In the genomic region with DNA sequence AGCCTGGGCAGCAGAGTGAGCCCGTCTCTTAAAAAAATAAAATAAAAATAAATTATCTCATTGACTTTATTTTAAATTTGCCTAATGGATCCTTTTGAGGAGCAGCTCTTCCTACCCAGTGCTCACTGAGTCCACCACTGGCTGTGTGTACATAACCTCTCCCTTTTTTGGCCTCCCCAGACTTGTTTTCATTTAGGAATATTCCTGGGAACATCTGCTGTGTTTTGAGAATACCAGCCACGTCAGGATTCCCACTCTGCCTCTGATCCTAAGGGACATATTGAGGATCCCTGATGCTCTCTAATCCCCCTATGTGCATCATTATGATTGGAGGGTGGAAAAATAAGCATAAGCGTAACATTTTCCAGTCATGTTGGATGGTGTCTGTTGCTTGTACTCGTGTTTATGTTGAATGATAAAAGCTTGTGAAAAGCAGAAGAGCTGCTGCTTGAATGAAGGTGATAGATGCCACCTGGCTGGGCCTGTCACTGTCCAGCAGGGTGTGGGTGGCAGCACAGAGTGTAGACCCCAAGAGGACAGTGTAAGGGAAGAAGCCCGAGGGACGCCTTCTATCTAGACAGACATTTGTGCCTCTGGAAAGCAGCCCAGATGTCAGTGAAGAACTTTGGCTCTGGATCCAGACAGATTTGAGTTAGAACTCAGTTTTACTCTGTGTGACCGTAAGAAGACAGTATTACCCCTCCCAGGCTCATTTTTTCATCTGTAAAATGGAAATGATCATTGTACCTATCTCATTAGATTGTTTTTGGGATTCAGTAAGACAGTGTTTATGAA, we compare ENCODE assay signal across 16 cellular contexts. TPM values are rescaled to one million over a fixed set of nuclear protein-coding genes. Genes with fewer than 3 reads are reported as not detected.
DNase-seq lines count a peak whose midpoint lies in the region; ATAC-seq and TF ChIP-seq lines count a peak whose summit lies in the region.
"Had no signal": no experiment of that assay in that cellular context is flagged by ENCODE, and none has a peak within 500 bp of the region (broad histone marks: within the 10 kb centered on the region; RNA-seq: fewer than 3 reads in every experiment).

No MANE protein-coding gene starts in this region.

- H3K27me3 Mint-ChIP-seq in stimulated activated naive B cell treated with anti-CD40 and anti-IgM and Interleukin-4, amounts not matched to agents 10 μg/mL and 1 μg/mL and 100 μg/mL, for 72 hours, result peaks cover 0 to 3% of the 10 kb centered on the region in 2 donors

- H2BK5ac ChIP-seq in IMR-90 (ENCODE audit: low read depth, low read length, poor library complexity, severe bottlenecking), result no peak overlapping the region

- H3K9me3 ChIP-seq in IMR-90 (ENCODE audit: control insufficient read depth, insufficient read depth, low read length), result no peaks in the 10 kb centered on the region
- H3K9me3 ChIP-seq in right lobe of liver, result no peaks in the 10 kb centered on the region
- H3K9me3 ChIP-seq in esophagus muscularis mucosa, result no peaks in the 10 kb centered on the region
- H3K9me3 ChIP-seq: A549, BE2C, Caco-2 had no signal

- WGBS in IMR-90 (ENCODE audit: extremely low coverage in 2 of 2, insufficient read length in 1 of 2), 2 experiments, result 7% methylated on average over 3 of the region's 7 CpGs; no CpG with 5 or more reads in 1 of the 2 experiments
- 34% methylated on average over 6 of the region's 7 CpGs for WGBS in right lobe of liver (ENCODE audit: insufficient coverage, low coverage, low lambda C conversion rate, missing lambda C conversion rate)
- 63% methylated on average over 7 of the region's 7 CpGs for WGBS in esophagus muscularis mucosa

- no peaks in the 10 kb centered on the region for H3K9me3 Mint-ChIP-seq in stimulated activated naive B cell treated with anti-CD40 and anti-IgM and Interleukin-4, amounts not matched to agents 10 μg/mL and 1 μg/mL and 100 μg/mL, for 72 hours
- H3K9me3 Mint-ChIP-seq: CD8-positive, alpha-beta T cell; IgD-negative memory B cell had no signal

- H3K27me3 ChIP-seq in IMR-90 (ENCODE audit: control insufficient read depth, insufficient read depth, low read length) (no peaks in the 10 kb centered on the region), right lobe of liver (no peaks in the 10 kb centered on the region), esophagus muscularis mucosa (no peaks in the 10 kb centered on the region)

- ATAC-seq in left ventricle myocardium superior (peak; percentile 32), Right ventricle myocardium inferior (no peak), IMR-90 (ENCODE audit: low read depth) (no peak), right lobe of liver (peak; percentile 59 to 75 (median 72))
- no peak for ATAC-seq in stimulated activated naive B cell treated with anti-CD40 and anti-IgM and Interleukin-4, amounts not matched to agents 10 μg/mL and 1 μg/mL and 100 μg/mL, for 72 hours (replicated peaks)
- ATAC-seq: A549; CD8-positive, alpha-beta T cell; HCT116 had no signal

- no peaks in the 10 kb centered on the region for H4K20me1 ChIP-seq in IMR-90 (ENCODE audit: insufficient read depth, low read length)

- no peak for TF ChIP-seq CTCF in IMR-90 (conservative IDR thresholded peaks at IDR 0.05; ENCODE audit: low read depth, low read length)
- TF ChIP-seq CTCF in right lobe of liver (IDR thresholded peaks at IDR 0.05), result no peak
- TF ChIP-seq CTCF in esophagus muscularis mucosa (IDR thresholded peaks at IDR 0.05), result no peak

- intact Hi-C loops in left ventricle myocardium superior (cut with micrococcal nuclease), result no loop called here
- intact Hi-C loops in Right ventricle myocardium inferior (cut with DNase I), result no loop called here
- intact Hi-C loops in IMR-90 (cut with micrococcal nuclease), result no loop called here
- intact Hi-C loops in right lobe of liver (cut with DNase I), result no loop called here
- intact Hi-C loops in esophagus muscularis mucosa (cut with DNase I), result no loop called here

- H4K8ac ChIP-seq in IMR-90 (ENCODE audit: low read depth in 2 of 2, low read length in 2 of 2), result no peak overlapping the region

- H3K4me1 Mint-ChIP-seq in stimulated activated naive B cell treated with anti-CD40 and anti-IgM and Interleukin-4, amounts not matched to agents 10 μg/mL and 1 μg/mL and 100 μg/mL, for 72 hours, result no peaks in the 10 kb centered on the region
- H3K4me1 Mint-ChIP-seq: CD14-positive monocyte, IgD-negative memory B cell had no signal

- TF ChIP-seq RAD21 in IMR-90 (IDR thresholded peaks at IDR 0.05; ENCODE audit: low read length), result no peak

- peak overlapping the region; percentile 37 for H2AK9ac ChIP-seq in IMR-90 (replicated peaks; ENCODE audit: low read depth, low read length, poor library complexity)

- H3K36me3 ChIP-seq in IMR-90 (ENCODE audit: control insufficient read depth, insufficient read depth, low read length) (no peaks in the 10 kb centered on the region), right lobe of liver (no peaks in the 10 kb centered on the region), esophagus muscularis mucosa (no peaks in the 10 kb centered on the region)
- H3K36me3 ChIP-seq: BE2C had no signal

- no peak overlapping the region for H3K4me3 ChIP-seq in IMR-90 (ENCODE audit: insufficient read depth, low read depth, low read length)
- H3K4me3 ChIP-seq in right lobe of liver, result peak overlapping the region in 1 of 3 donors; percentile 10
- no peak overlapping the region for H3K4me3 ChIP-seq in esophagus muscularis mucosa
- H3K4me3 ChIP-seq: A549 had no signal

- no peaks in the 10 kb centered on the region for H3K4me1 ChIP-seq in IMR-90 (ENCODE audit: control insufficient read depth, insufficient read depth, low read length)
- peaks cover 0 to 25% (median 8%) of the 10 kb centered on the region in 4 donors for H3K4me1 ChIP-seq in right lobe of liver
- no peaks in the 10 kb centered on the region for H3K4me1 ChIP-seq in esophagus muscularis mucosa
- H3K4me1 ChIP-seq: A549, BE2C, Caco-2 had no signal

- BruUV-seq in IMR-90 (replicated peaks; lab: Mats Ljungman, UMichigan), result no TSS peak

- peak overlapping the region; percentile 61 for H2AFZ ChIP-seq in IMR-90 (replicated peaks; ENCODE audit: low read length, poor library complexity)

- H2BK20ac ChIP-seq in IMR-90 (ENCODE audit: low read depth, low read length), result no peak overlapping the region

- no peak for TF ChIP-seq EP300 in esophagus muscularis mucosa (IDR thresholded peaks at IDR 0.05)

- POLR2A ChIA-PET in IMR-90 (lab: Charles Lee; ENCODE audit: unreplicated experiment), result no interaction called here

- in situ Hi-C loops in IMR-90 (cut with MboI; ENCODE audit: low sequenced_read_pairs), result no loop called here

- CTCF ChIA-PET in IMR-90 (lab: Yijun Ruan, JAX), result no interaction called here

- H3K9me1 ChIP-seq in IMR-90 (ENCODE audit: insufficient read depth, low read length), result no peaks in the 10 kb centered on the region

- H3K27ac Mint-ChIP-seq in stimulated activated naive B cell treated with anti-CD40 and anti-IgM and Interleukin-4, amounts not matched to agents 10 μg/mL and 1 μg/mL and 100 μg/mL, for 72 hours, result no peak overlapping the region
- H3K27ac Mint-ChIP-seq: CD14-positive monocyte; CD8-positive, alpha-beta T cell had no signal

- no peak overlapping the region for H3K23ac ChIP-seq in IMR-90 (ENCODE audit: low read depth, low read length)

- dilution Hi-C loops in IMR-90 (cut with HindIII; ENCODE audit: low sequenced_read_pairs, unreplicated experiment), result no loop called here

- H3K4me3 Mint-ChIP-seq in stimulated activated naive B cell treated with anti-CD40 and anti-IgM and Interleukin-4, amounts not matched to agents 10 μg/mL and 1 μg/mL and 100 μg/mL, for 72 hours, result no peak overlapping the region
- H3K4me3 Mint-ChIP-seq: CD14-positive monocyte; CD8-positive, alpha-beta T cell; IgD-negative memory B cell had no signal

- no peak overlapping the region for H3K4me2 ChIP-seq in IMR-90 (ENCODE audit: low read depth, low read length)
- H3K4me2 ChIP-seq: A549 had no signal

- no peak overlapping the region for H3K9ac ChIP-seq in IMR-90 (ENCODE audit: low read depth, low read length)

- H3K18ac ChIP-seq in IMR-90 (ENCODE audit: low read depth, low read length), result no peak overlapping the region

- no peak overlapping the region for H4K5ac ChIP-seq in IMR-90 (ENCODE audit: low read depth, low read length)

- no peak overlapping the region for H3K4ac ChIP-seq in IMR-90 (ENCODE audit: low read depth, low read length)

- no peak overlapping the region for H3K14ac ChIP-seq in IMR-90 (replicated peaks; ENCODE audit: low read depth, low read length)

- H3K56ac ChIP-seq in IMR-90 (ENCODE audit: extremely low read depth, insufficient read depth, low read length), result no peak overlapping the region

- H3K27ac ChIP-seq in IMR-90 (ENCODE audit: insufficient read depth, low read length), result no peak overlapping the region
- peak overlapping the region; percentile 16 to 92 (median 80) for H3K27ac ChIP-seq in right lobe of liver
- no peak overlapping the region for H3K27ac ChIP-seq in esophagus muscularis mucosa (replicated peaks in 1 of 4)
- H3K27ac ChIP-seq: A549 had no signal

- no peak for DNase-seq in left ventricle myocardium superior
- DNase-seq in Right ventricle myocardium inferior (ENCODE audit: missing footprints), result no peak
- DNase-seq in IMR-90, result no peak
- peak in 1 of 3 donors; percentile 68 for DNase-seq in right lobe of liver
- no peak for DNase-seq in 8988T
- no peak for DNase-seq in esophagus muscularis mucosa (ENCODE audit: extremely low spot score)
- no peak for DNase-seq in stimulated activated naive B cell treated with anti-CD40 and anti-IgM and Interleukin-4, amounts not matched to agents 10 μg/mL and 1 μg/mL and 100 μg/mL, for 72 hours
- DNase-seq: BE2C; Caco-2; CD8-positive, alpha-beta T cell; DMS53; KG1 had no signal

- no peak overlapping the region for H2AK5ac ChIP-seq in IMR-90 (ENCODE audit: low read depth, low read length)

- H2BK120ac ChIP-seq in IMR-90 (ENCODE audit: low read depth, low read length), result no peak overlapping the region

- H3K79me1 ChIP-seq in IMR-90 (ENCODE audit: low read depth in 1 of 2, low read length in 2 of 2), result no peaks in the 10 kb centered on the region

- H3K36me3 Mint-ChIP-seq in stimulated activated naive B cell treated with anti-CD40 and anti-IgM and Interleukin-4, amounts not matched to agents 10 μg/mL and 1 μg/mL and 100 μg/mL, for 72 hours, result no peaks in the 10 kb centered on the region
- H3K36me3 Mint-ChIP-seq: CD14-positive monocyte; CD8-positive, alpha-beta T cell had no signal

- no peak overlapping the region for H4K91ac ChIP-seq in IMR-90 (ENCODE audit: insufficient read depth, low read depth, low read length)

- no peak overlapping the region for H2BK15ac ChIP-seq in IMR-90 (ENCODE audit: low read depth, low read length)

- TF ChIP-seq POLR2A in IMR-90 (IDR thresholded peaks at IDR 0.05; ENCODE audit: low read depth, low read length), result no peak
- no peak for TF ChIP-seq POLR2A in right lobe of liver (IDR thresholded peaks at IDR 0.05)
- TF ChIP-seq POLR2A in esophagus muscularis mucosa (IDR thresholded peaks at IDR 0.05; ENCODE audit: low read depth), result no peak

RNA-seq across cellular contexts. Expression of a gene that starts 15.4 kb away (rescaled TPM):
- total RNA-seq in left ventricle myocardium superior (10.5 TPM), Right ventricle myocardium inferior (9.3 TPM), IMR-90 (2012; rRNA removed) (2.2 and 3.3 TPM in 2 replicates), right lobe of liver (10 to 100 TPM in 3 of 6 experiments, 1 to 10 TPM in 2, under 1 TPM in 1; 0.60 to 17.4 (median 6.5) TPM), esophagus muscularis mucosa (10 to 100 TPM in 1 of 4 donors, 1 to 10 TPM in 3; 6.5 to 10.2 (median 8.6) TPM)
- 7.5 and 8.8 TPM in 2 replicates for polyA plus RNA-seq in IMR-90 (2012; rRNA removed)
- 4.9 and 5.7 TPM in 2 replicates for polyA plus RNA-seq in IMR-90 (2012; cell fraction: cytosol; rRNA removed)
- polyA plus RNA-seq in IMR-90 (2012; cell fraction: nucleus; rRNA removed; ENCODE audit: low replicate concordance), result 5.9 and 9.9 TPM in 2 replicates
- total RNA-seq: CD8-positive, alpha-beta T cell had no signal
- polyA plus RNA-seq: CD14-positive monocyte, IgD-negative memory B cell had no signal

Comparison
In these comparisons a context has a peak if more than half of its experiments do, and no peak if none do; other contexts are left out.
1. ATAC-seq: peak in left ventricle myocardium superior (single experiment) and right lobe of liver (4 of 4); none in Right ventricle myocardium inferior (single experiment), IMR-90 (single experiment) and stimulated activated naive B cell treated with anti-CD40 and anti-IgM and Interleukin-4, amounts not matched to agents 10 μg/mL and 1 μg/mL and 100 μg/mL, for 72 hours (0 of 2).
2. H3K27ac ChIP-seq: peak in right lobe of liver (3 of 3); none in IMR-90 (single experiment) and esophagus muscularis mucosa (0 of 4).